ENCODE assay signal across 8 cellular contexts in the genomic region with DNA sequence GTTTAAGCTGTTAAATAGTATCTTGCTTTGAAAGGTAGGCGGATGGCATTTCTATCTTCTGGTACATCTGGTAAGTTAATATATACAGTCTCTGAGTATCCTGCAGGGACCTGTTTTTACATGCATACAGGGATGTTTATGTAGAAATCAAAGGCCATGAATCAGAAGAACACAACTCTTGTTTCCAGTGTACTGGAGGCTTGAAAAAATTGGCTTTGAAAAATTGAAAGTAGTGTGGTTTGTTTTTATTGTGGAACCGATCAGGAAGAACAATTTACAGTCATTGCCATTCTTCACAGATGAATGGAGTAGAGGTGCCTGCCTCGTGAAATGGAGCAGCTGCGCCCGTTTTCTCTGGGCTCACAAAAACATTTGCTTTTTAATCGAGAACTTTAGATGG. TPM values are rescaled to one million over a fixed set of nuclear protein-coding genes. Genes with fewer than 3 reads are reported as not detected.
A peak's percentile ranks its signal among the peaks of the same experiment; 100 is the strongest.
DNase-seq lines count a peak whose midpoint lies in the region; ATAC-seq and TF ChIP-seq lines count a peak whose summit lies in the region.

No MANE protein-coding gene starts in this region.

- DNase-seq in SHP77 (lab: John Stamatoyannopoulos, UW) (peak; percentile 7 to 10), iris pigment epithelial cell (ENCODE audit: low read depth) (peak; percentile 50), AG20443 (ENCODE audit: low spot score) (no peak), heart right ventricle (no peak), cerebellar nuclear complex (lab: John Stamatoyannopoulos, UW) (no peak), hippocampal formation (lab: John Stamatoyannopoulos, UW) (no peak)

- H3K4me3 ChIP-seq in heart right ventricle: no peak overlapping the region

- H3K27me3 ChIP-seq in heart right ventricle: no peaks in the 10 kb centered on the region

- H3K27ac ChIP-seq in heart right ventricle: no peak overlapping the region

- no peaks in the 10 kb centered on the region for H3K36me3 ChIP-seq in heart right ventricle

- no peaks in the 10 kb centered on the region for H3K9me3 ChIP-seq in heart right ventricle

- H3K4me1 ChIP-seq in heart right ventricle: no peaks in the 10 kb centered on the region

- ATAC-seq in GM18498 (IDR thresholded peaks at IDR 0.05; ENCODE audit: unreplicated experiment): peak; percentile 41
- ATAC-seq in HG02973 (IDR thresholded peaks at IDR 0.05; ENCODE audit: unreplicated experiment): peak; percentile 48
- ATAC-seq in heart right ventricle: no peak

- WGBS in heart right ventricle, 2 donors: 81 to 84% methylated on average over 6 of the region's 6 CpGs

- no peak for TF ChIP-seq CTCF in heart right ventricle (IDR thresholded peaks at IDR 0.05)

- intact Hi-C loops in heart right ventricle (cut with DNase I): no loop called here

RNA-seq across cellular contexts. Expression of gene RPA3, which starts 54.0 kb away (rescaled TPM):
- total RNA-seq in heart right ventricle: 10 to 100 TPM; 17.4 to 25.9 (median 22.9) TPM
- polyA plus RNA-seq in heart right ventricle: 10 to 100 TPM; 15.9 to 20.6 TPM

Comparison
In these comparisons a context has a peak if more than half of its experiments do, and no peak if none do; other contexts are left out.
1. ATAC-seq: peak in GM18498 (single experiment) and HG02973 (single experiment); none in heart right ventricle (0 of 8).
2. DNase-seq: peak in SHP77 (2 of 2) and iris pigment epithelial cell (single experiment); none in AG20443 (single experiment), heart right ventricle (0 of 2), cerebellar nuclear complex (0 of 2) and hippocampal formation (0 of 2).